In genomic region chr22:47452184-47452583, GRCh38 we compare ENCODE assay signal across 1 cellular context.
TF ChIP-seq lines count a peak whose summit lies in the region.

No MANE protein-coding gene starts in this region.

TF ChIP-seq in GM23338, 12 proteins besides CTCF, POLR2A, EP300 and RAD21 (continued from another document):
- TF ChIP-seq ETS1 (IDR thresholded peaks at IDR 0.05) (no peak), STAT1 (IDR thresholded peaks at IDR 0.05; ENCODE audit: unreplicated experiment) (no peak), ZNF114 (CRISPR knock-in tag; IDR thresholded peaks at IDR 0.05) (no peak)
